ENCODE assay signal across 1 cellular context in the genomic region with DNA sequence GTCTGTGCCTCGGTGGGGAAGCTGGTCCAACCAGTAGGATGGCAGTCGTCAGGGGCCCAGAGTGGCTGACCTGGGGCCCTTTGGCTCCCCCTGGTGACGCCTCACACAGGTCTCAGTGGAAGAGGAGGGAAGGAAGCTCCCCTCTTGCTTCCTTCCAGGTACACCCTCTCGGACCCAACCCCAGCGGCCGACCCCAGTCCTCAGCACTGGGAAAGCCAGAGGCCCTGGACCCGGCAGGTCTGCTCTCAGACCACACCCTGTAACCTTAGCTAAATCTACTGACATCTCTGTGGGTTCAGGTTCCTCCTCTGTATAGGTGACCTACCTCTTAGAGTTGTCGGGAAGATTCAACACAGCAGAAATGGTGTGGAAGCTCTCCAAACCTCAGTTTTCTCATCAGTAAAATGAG.
TF ChIP-seq lines count a peak whose summit lies in the region.

No MANE protein-coding gene starts in this region.

TF ChIP-seq in HepG2, 621 proteins besides CTCF, POLR2A, EP300 and RAD21 (continued from another document):
- TF ChIP-seq ZNF720 (CRISPR knock-in tag; IDR thresholded peaks at IDR 0.05) (no peak), ELF1 (CRISPR knock-in tag; IDR thresholded peaks at IDR 0.05) (no peak), ZBTB7A (CRISPR knock-in tag; IDR thresholded peaks at IDR 0.05) (no peak), KDM2A (CRISPR knock-in tag; IDR thresholded peaks at IDR 0.05; ENCODE audit: borderline replicate concordance, low read depth) (peak; percentile 30; the same call in 1 of the 2 replicates), MAFF (IDR thresholded peaks at IDR 0.05; ENCODE audit: low read depth, low read length) (no peak), THAP11 (CRISPR knock-in tag; IDR thresholded peaks at IDR 0.05) (no peak), NBN (conservative IDR thresholded peaks at IDR 0.05) (no peak), SRSF1 (optimal IDR thresholded peaks at IDR 0.05; ENCODE audit: low read depth, low read length) (no peak), ZMYM2 (CRISPR knock-in tag; IDR thresholded peaks at IDR 0.05) (no peak), ONECUT2 (CRISPR knock-in tag; IDR thresholded peaks at IDR 0.05) (no peak), HOXD1 (CRISPR knock-in tag; IDR thresholded peaks at IDR 0.05) (no peak)
- TF ChIP-seq, protein P1, sequence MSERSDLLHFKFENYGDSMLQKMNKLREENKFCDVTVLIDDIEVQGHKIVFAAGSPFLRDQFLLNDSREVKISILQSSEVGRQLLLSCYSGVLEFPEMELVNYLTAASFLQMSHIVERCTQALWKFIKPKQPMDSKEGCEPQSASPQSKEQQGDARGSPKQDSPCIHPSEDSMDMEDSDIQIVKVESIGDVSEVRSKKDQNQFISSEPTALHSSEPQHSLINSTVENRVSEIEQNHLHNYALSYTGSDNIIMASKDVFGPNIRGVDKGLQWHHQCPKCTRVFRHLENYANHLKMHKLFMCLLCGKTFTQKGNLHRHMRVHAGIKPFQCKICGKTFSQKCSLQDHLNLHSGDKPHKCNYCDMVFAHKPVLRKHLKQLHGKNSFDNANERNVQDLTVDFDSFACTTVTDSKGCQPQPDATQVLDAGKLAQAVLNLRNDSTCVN (CRISPR knock-in tag; IDR thresholded peaks at IDR 0.05; ENCODE audit: borderline replicate concordance): 0 out of 2 replicates have a peak, but pooled peaks have one; percentile 16
